Comparison of ENCODE assay signal across 7 cellular contexts in the genomic region with DNA sequence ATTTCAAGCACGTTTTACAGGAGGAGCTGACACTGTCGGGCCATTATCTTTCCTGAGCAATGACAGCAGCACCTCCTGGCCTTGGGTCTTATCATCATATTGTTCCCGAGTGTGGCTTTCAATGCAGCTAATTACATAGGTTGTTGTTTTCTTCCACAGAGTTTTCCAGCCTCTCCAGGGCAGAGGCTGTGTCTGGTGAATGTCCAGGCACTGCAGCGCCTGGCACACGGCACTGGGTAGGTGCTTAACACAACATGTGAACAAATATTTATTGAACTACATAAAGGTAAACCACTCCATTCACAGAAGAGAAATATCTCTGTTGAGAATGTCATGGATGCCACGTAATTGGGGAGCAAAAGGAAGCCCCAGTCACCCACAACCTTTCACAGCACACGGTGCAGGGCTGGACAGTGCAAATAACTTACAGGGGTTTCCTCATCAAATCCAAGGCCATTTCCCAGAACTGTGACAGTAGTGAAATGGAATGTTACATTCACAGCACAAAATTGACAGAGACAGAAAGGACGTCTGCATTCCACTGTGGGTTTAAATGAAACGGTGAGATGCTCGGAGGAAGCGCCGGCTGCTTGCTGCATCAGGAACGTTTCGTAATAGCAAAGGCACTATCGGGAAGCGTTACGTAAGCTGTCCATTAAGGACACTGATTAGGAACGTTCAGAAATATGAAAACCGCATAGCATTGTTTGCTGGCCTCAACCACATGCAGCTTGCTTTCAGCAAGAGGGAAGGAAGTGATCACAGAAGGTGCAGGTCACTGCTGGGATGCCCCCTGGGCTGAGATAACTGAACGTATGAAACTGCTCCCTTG. TPM values are rescaled to one million over a fixed set of nuclear protein-coding genes. Genes with fewer than 3 reads are reported as not detected.
DNase-seq lines count a peak whose midpoint lies in the region; ATAC-seq and TF ChIP-seq lines count a peak whose summit lies in the region.

No MANE protein-coding gene starts in this region.

- intact Hi-C loops in vagina (cut with DNase I): no loop called here

- 31% methylated on average over 20 of the region's 20 CpGs for WGBS in smooth muscle cell (ENCODE audit: low lambda C conversion rate)

- no peak for TF ChIP-seq POLR2A in vagina (IDR thresholded peaks at IDR 0.05)

- H2AFZ ChIP-seq in smooth muscle cell (ENCODE audit: low read depth): no peak overlapping the region

- no peaks in the 10 kb centered on the region for H3F3A ChIP-seq in smooth muscle cell (ENCODE audit: low read depth)

- H3K36me3 ChIP-seq in SJSA1 (no peaks in the 10 kb centered on the region), smooth muscle cell (ENCODE audit: low read depth) (no peaks in the 10 kb centered on the region), vagina (no peaks in the 10 kb centered on the region)

- H3K4me3 ChIP-seq in SJSA1 (no peak overlapping the region), smooth muscle cell (no peak overlapping the region), vagina (no peak overlapping the region)

- H3K4me1 ChIP-seq in SJSA1 (replicated peaks) (peaks cover 12% of the 10 kb centered on the region), foreskin keratinocyte (no peaks in the 10 kb centered on the region), smooth muscle cell (ENCODE audit: low read depth) (no peaks in the 10 kb centered on the region), vagina (no peaks in the 10 kb centered on the region)

- no peaks in the 10 kb centered on the region for H3K79me2 ChIP-seq in smooth muscle cell (ENCODE audit: low read depth)

- H3K27ac ChIP-seq in SJSA1 (peak overlapping the region; percentile 14; the same call in 1 of the 2 replicates), foreskin keratinocyte (no peak overlapping the region), smooth muscle cell (ENCODE audit: low read depth) (peak overlapping the region; percentile 30), vagina (no peak overlapping the region)

- no peak overlapping the region for H3K9ac ChIP-seq in smooth muscle cell (ENCODE audit: low read depth)

- H3K27me3 ChIP-seq in SJSA1 (replicated peaks) (peaks cover 20% of the 10 kb centered on the region), foreskin keratinocyte (peaks cover 56% of the 10 kb centered on the region), smooth muscle cell (ENCODE audit: low read depth) (peaks cover 31% of the 10 kb centered on the region), vagina (no peaks in the 10 kb centered on the region)

- no peaks in the 10 kb centered on the region for H4K20me1 ChIP-seq in smooth muscle cell (ENCODE audit: low read depth)

- peak; percentile 61 for DNase-seq in HK-2 (ENCODE audit: unreplicated experiment)
- DNase-seq in SJSA1 (ENCODE audit: low read depth in 1 of 2, low spot score in 2 of 2): peak; percentile 68 to 75
- DNase-seq in foreskin keratinocyte: peak; percentile 86 to 90
- DNase-seq in smooth muscle cell (lab: John Stamatoyannopoulos, UW; ENCODE audit: unreplicated experiment): no peak
- no peak for DNase-seq in vagina (ENCODE audit: extremely low spot score in 2 of 2)

- 0 out of 2 replicates have a peak, but pooled peaks cover 7% of the 10 kb centered on the region for H3K9me3 ChIP-seq in SJSA1 (replicated peaks)
- H3K9me3 ChIP-seq in smooth muscle cell (replicated peaks; ENCODE audit: low read depth): no peaks in the 10 kb centered on the region
- no peaks in the 10 kb centered on the region for H3K9me3 ChIP-seq in vagina

- TF ChIP-seq CTCF in foreskin keratinocyte (conservative IDR thresholded peaks at IDR 0.05) (no peak), smooth muscle cell (IDR thresholded peaks at IDR 0.05; ENCODE audit: borderline replicate concordance, insufficient read depth, poor library complexity, severe bottlenecking) (no peak), vagina (IDR thresholded peaks at IDR 0.05) (no peak)

- ATAC-seq in foreskin keratinocyte: peak; percentile 9
- no peak for ATAC-seq in GM19452 (IDR thresholded peaks at IDR 0.05; ENCODE audit: unreplicated experiment)
- ATAC-seq in GM21737 (IDR thresholded peaks at IDR 0.05; ENCODE audit: unreplicated experiment): no peak

- peak overlapping the region; percentile 52 for H3K4me2 ChIP-seq in smooth muscle cell

RNA-seq across cellular contexts. Expression of gene KCNG2, which starts 6.4 kb away (rescaled TPM):
- total RNA-seq in SJSA1 (2014; rRNA removed; shearing (Covaris generic)): not detected in 2 replicates
- total RNA-seq in foreskin keratinocyte (not detected in 2 replicates), smooth muscle cell (not detected in 2 replicates), vagina (not detected)
- polyA plus RNA-seq in foreskin keratinocyte (not detected in 2 replicates), smooth muscle cell (0.17 and 0.34 TPM in 2 replicates)

Comparison
In these comparisons a context has a peak if more than half of its experiments do, and no peak if none do; other contexts are left out.
1. DNase-seq: peak in HK-2 (single experiment), SJSA1 (2 of 2) and foreskin keratinocyte (2 of 2); none in smooth muscle cell (single experiment) and vagina (0 of 2).
2. H3K27ac ChIP-seq: peak in SJSA1 (single experiment) and smooth muscle cell (single experiment); none in foreskin keratinocyte (single experiment) and vagina (single experiment).